ENCODE assay signal across 17 cellular contexts in genomic region chr3:61565569-61565968, GRCh38. TPM values are rescaled to one million over a fixed set of nuclear protein-coding genes. Genes with fewer than 3 reads are reported as not detected.
A peak's percentile ranks its signal among the peaks of the same experiment; 100 is the strongest.
DNase-seq lines count a peak whose midpoint lies in the region; ATAC-seq and TF ChIP-seq lines count a peak whose summit lies in the region.
"Had no signal": no experiment of that assay in that cellular context is flagged by ENCODE, and none has a peak within 500 bp of the region (broad histone marks: within the 10 kb centered on the region; RNA-seq: fewer than 3 reads in every experiment).

No MANE protein-coding gene starts in this region.

- H3K4me1 ChIP-seq in ascending aorta = peaks cover 0 to 17% of the 10 kb centered on the region in 2 donors
- H3K4me1 ChIP-seq: uterus had no signal

- no peaks in the 10 kb centered on the region for H3K36me3 Mint-ChIP-seq in neural crest cell (ENCODE audit: low read depth)
- H3K36me3 Mint-ChIP-seq in activated CD8-positive, alpha-beta T cell treated with anti-CD3 and anti-CD28 coated beads for 36 hours (ENCODE audit: low read depth) = no peaks in the 10 kb centered on the region
- H3K36me3 Mint-ChIP-seq: T-cell had no signal

- peak overlapping the region; percentile 62 for H3K4me3 Mint-ChIP-seq in neural crest cell
- no peak overlapping the region for H3K4me3 Mint-ChIP-seq in activated CD8-positive, alpha-beta T cell treated with anti-CD3 and anti-CD28 coated beads for 36 hours
- H3K4me3 Mint-ChIP-seq: activated CD4-positive, alpha-beta T cell treated with anti-CD3 and anti-CD28 coated beads, Interleukin-2, amount 10 ng/mL, durations not matched to agents 7 days and 5 days; T-cell had no signal

- H3K9me3 ChIP-seq in ascending aorta = no peaks in the 10 kb centered on the region
- H3K9me3 ChIP-seq: neutrophil, uterus had no signal

- H3K4me1 Mint-ChIP-seq in neural crest cell = peaks cover 19% of the 10 kb centered on the region
- peaks cover 4% of the 10 kb centered on the region for H3K4me1 Mint-ChIP-seq in activated CD8-positive, alpha-beta T cell treated with anti-CD3 and anti-CD28 coated beads for 36 hours (ENCODE audit: low read depth)

- no peak overlapping the region for H3K27ac Mint-ChIP-seq in neural crest cell (ENCODE audit: unreplicated experiment)
- no peak overlapping the region for H3K27ac Mint-ChIP-seq in activated CD8-positive, alpha-beta T cell treated with anti-CD3 and anti-CD28 coated beads for 36 hours
- H3K27ac Mint-ChIP-seq: activated CD4-positive, alpha-beta T cell treated with anti-CD3 and anti-CD28 coated beads, Interleukin-2, amount 10 ng/mL, durations not matched to agents 7 days and 5 days; T-cell had no signal

- peak; percentile 30 for DNase-seq in EL
- peak; percentile 53 for DNase-seq in M059J (ENCODE audit: low read depth)
- peak; percentile 69 for DNase-seq in epithelial cell of esophagus (ENCODE audit: low read depth)
- no peak for DNase-seq in neural crest cell (ENCODE audit: low read depth, low spot score)
- DNase-seq in DMS53 (lab: John Stamatoyannopoulos, UW) = no peak
- no peak for DNase-seq in GM13976 (ENCODE audit: low spot score)
- DNase-seq in ascending aorta (ENCODE audit: low spot score in 2 of 2) = no peak
- DNase-seq in activated CD8-positive, alpha-beta T cell treated with anti-CD3 and anti-CD28 coated beads for 36 hours = no peak
- DNase-seq: activated CD4-positive, alpha-beta T cell treated with anti-CD3 and anti-CD28 coated beads, Interleukin-2, amount 10 ng/mL, durations not matched to agents 7 days and 5 days; hypothalamus; left colon; NCI-H1092 treated with DMSO at 0.1 percent for 48 hours; NCI-H510A treated with DMSO at 0.1 percent for 48 hours; stimulated activated CD4-positive, alpha-beta T cell treated with anti-CD3 and anti-CD28 coated beads, Interleukin-12 subunit alpha, Interleukin-12 subunit beta, amount 100 ng/mL, for 4 hours; T-cell; uterus had no signal

- CTCF ChIA-PET in activated CD8-positive, alpha-beta T cell treated with anti-CD3 and anti-CD28 coated beads for 36 hours (lab: Charles Lee) = interaction anchor here (0.7 kb wide), 1 partner anchor 193 kb away, joined by 3 read pairs; no protein-coding TSS in a partner anchor

- TF ChIP-seq CTCF in epithelial cell of esophagus (IDR thresholded peaks at IDR 0.05; ENCODE audit: insufficient read depth, low read depth, low read length, missing control alignments) = no peak
- TF ChIP-seq CTCF in neural crest cell (conservative IDR thresholded peaks at IDR 0.05) = no peak
- no peak for TF ChIP-seq CTCF in GM13976 (IDR thresholded peaks at IDR 0.05; ENCODE audit: borderline replicate concordance, control extremely low read depth, extremely low read depth, insufficient read depth, missing control alignments)
- TF ChIP-seq CTCF in ascending aorta (IDR thresholded peaks at IDR 0.05) = no peak
- no peak for TF ChIP-seq CTCF in activated CD8-positive, alpha-beta T cell treated with anti-CD3 and anti-CD28 coated beads for 36 hours (IDR thresholded peaks at IDR 0.05)

- no peaks in the 10 kb centered on the region for H3K9me3 Mint-ChIP-seq in neural crest cell
- H3K9me3 Mint-ChIP-seq in activated CD8-positive, alpha-beta T cell treated with anti-CD3 and anti-CD28 coated beads for 36 hours = no peaks in the 10 kb centered on the region
- H3K9me3 Mint-ChIP-seq: activated CD4-positive, alpha-beta T cell treated with anti-CD3 and anti-CD28 coated beads, Interleukin-2, amount 10 ng/mL, durations not matched to agents 7 days and 5 days had no signal

- H3K27me3 Mint-ChIP-seq in neural crest cell (ENCODE audit: low read depth) = peaks cover 11% of the 10 kb centered on the region
- H3K27me3 Mint-ChIP-seq in activated CD8-positive, alpha-beta T cell treated with anti-CD3 and anti-CD28 coated beads for 36 hours = peaks cover 39% of the 10 kb centered on the region

- peak overlapping the region in 1 of 2 donors; percentile 96 for H3K27ac ChIP-seq in ascending aorta
- H3K27ac ChIP-seq: neutrophil had no signal

- ATAC-seq in activated CD8-positive, alpha-beta T cell treated with anti-CD3 and anti-CD28 coated beads for 36 hours = no peak
- ATAC-seq: left colon, T-cell had no signal

- POLR2A ChIA-PET in activated CD8-positive, alpha-beta T cell treated with anti-CD3 and anti-CD28 coated beads for 36 hours (lab: Charles Lee) = no interaction called here

- H3K27me3 ChIP-seq in ascending aorta = no peaks in the 10 kb centered on the region
- H3K27me3 ChIP-seq: uterus had no signal

- H3K4me3 ChIP-seq in epithelial cell of esophagus (ENCODE audit: low read length) (no peak overlapping the region), ascending aorta (no peak overlapping the region)

- in situ Hi-C loops in GM13976 (cut with MboI; ENCODE audit: low sequenced_read_pairs, unreplicated experiment) = no loop called here

- H3K36me3 ChIP-seq in ascending aorta = no peaks in the 10 kb centered on the region
- H3K36me3 ChIP-seq: neutrophil, uterus had no signal

- intact Hi-C loops in ascending aorta (cut with DNase I) = loop anchor here (2.0 kb wide), 1 partner anchor 359 kb away; no protein-coding TSS in a partner anchor
- intact Hi-C loops in activated CD8-positive, alpha-beta T cell treated with anti-CD3 and anti-CD28 coated beads for 36 hours (cut with micrococcal nuclease) = no loop called here

RNA-seq across cellular contexts. Expression of gene PTPRG, which starts 4.2 kb away (rescaled TPM):
- total RNA-seq in M059J (2014; rRNA removed; shearing (Covaris generic)) = 9.2 and 15.9 TPM in 2 replicates
- 38.0 and 41.2 TPM in 2 replicates for total RNA-seq in neural crest cell
- 129 TPM for total RNA-seq in ascending aorta
- not detected for total RNA-seq in activated CD8-positive, alpha-beta T cell treated with anti-CD3 and anti-CD28 coated beads for 36 hours
- total RNA-seq: activated CD4-positive, alpha-beta T cell treated with anti-CD3 and anti-CD28 coated beads, Interleukin-2, amount 10 ng/mL, durations not matched to agents 7 days and 5 days had no signal

Comparison
In these comparisons a context has a peak if more than half of its experiments do, and no peak if none do; other contexts are left out.
1. DNase-seq: peak in EL (single experiment), M059J (single experiment) and epithelial cell of esophagus (single experiment); none in neural crest cell (single experiment), DMS53 (single experiment), GM13976 (single experiment), ascending aorta (0 of 2) and activated CD8-positive, alpha-beta T cell treated with anti-CD3 and anti-CD28 coated beads for 36 hours (single experiment).